In genomic region chr1:234231061-234231892, GRCh38 we compare ENCODE assay signal across 1 cellular context.
A peak's percentile ranks its signal among the peaks of the same experiment; 100 is the strongest.
TF ChIP-seq lines count a peak whose summit lies in the region.

No MANE protein-coding gene starts in this region.

TF ChIP-seq in K562, 482 proteins besides CTCF, POLR2A, EP300 and RAD21 (continued from another document and continues in another):
- no peak for TF ChIP-seq HMBOX1 (IDR thresholded peaks at IDR 0.05)
- no peak for TF ChIP-seq ZNF592 (IDR thresholded peaks at IDR 0.05)
- TF ChIP-seq MXI1 (IDR thresholded peaks at IDR 0.05; ENCODE audit: low read depth, low read length): no peak
- TF ChIP-seq SMARCB1 (IDR thresholded peaks at IDR 0.05; ENCODE audit: insufficient read length, low read depth): no peak
- TF ChIP-seq E2F6 (IDR thresholded peaks at IDR 0.05; ENCODE audit: borderline replicate concordance in 1 of 2, extremely low read depth in 1 of 2, insufficient read depth in 1 of 2, insufficient read length in 1 of 2, low read depth in 1 of 2, low read length in 1 of 2, poor library complexity in 1 of 2, severe bottlenecking in 1 of 2): peak; percentile 40 to 52
- TF ChIP-seq EGR1 (conservative IDR thresholded peaks at IDR 0.05): 0 out of 2 replicates have a peak, but pooled peaks have one; percentile 15
- no peak for TF ChIP-seq EWSR1 (IDR thresholded peaks at IDR 0.05; ENCODE audit: borderline replicate concordance, low read depth, partially characterized antibody)
- TF ChIP-seq NRF1 (conservative IDR thresholded peaks at IDR 0.05 in 1 of 2, IDR thresholded peaks at IDR 0.05 in 1 of 2): peak; percentile 44 to 57; a peak in 3 of 4 replicates
- TF ChIP-seq TFAP4 (CRISPR knock-in tag; IDR thresholded peaks at IDR 0.05; ENCODE audit: borderline replicate concordance): no peak
- TF ChIP-seq CXXC5 (CRISPR knock-in tag; IDR thresholded peaks at IDR 0.05): peak; percentile 57; the same call in 1 of the 2 replicates
- peak in 1 of 2 experiments; percentile 57; a peak in 2 of 4 replicates for TF ChIP-seq MAZ (CRISPR knock-in tag; conservative IDR thresholded peaks at IDR 0.05 in 1 of 2, IDR thresholded peaks at IDR 0.05 in 1 of 2)
- TF ChIP-seq ZNF184 (CRISPR knock-in tag; IDR thresholded peaks at IDR 0.05): no peak
- no peak for TF ChIP-seq TAF7 (tag; IDR thresholded peaks at IDR 0.05)
- peak; percentile 89 for TF ChIP-seq L3MBTL2 (IDR thresholded peaks at IDR 0.05)
- TF ChIP-seq MAX (CRISPR knock-in tag; IDR thresholded peaks at IDR 0.05): 0 out of 2 replicates have a peak, but pooled peaks have one; percentile 27
- TF ChIP-seq ZBTB5 (IDR thresholded peaks at IDR 0.05): no peak
- no peak for TF ChIP-seq ZBTB1 (CRISPR knock-in tag; IDR thresholded peaks at IDR 0.05; ENCODE audit: borderline replicate concordance, low read depth)
- no peak for TF ChIP-seq ZNF324 (CRISPR knock-in tag; IDR thresholded peaks at IDR 0.05)
- TF ChIP-seq RNF2 (IDR thresholded peaks at IDR 0.05): no peak
- TF ChIP-seq ZNF41 (CRISPR knock-in tag; conservative IDR thresholded peaks at IDR 0.05): no peak
- TF ChIP-seq FOXO4 (CRISPR knock-in tag; IDR thresholded peaks at IDR 0.05): no peak
- TF ChIP-seq POLR2G (IDR thresholded peaks at IDR 0.05; ENCODE audit: low read depth, low read length): no peak
- TF ChIP-seq ZNF407 (IDR thresholded peaks at IDR 0.05; ENCODE audit: low read depth): no peak
- TF ChIP-seq BRD4 (IDR thresholded peaks at IDR 0.05): no peak
- peak; percentile 30; the same call in 1 of the 2 replicates for TF ChIP-seq USF2 (CRISPR knock-in tag; IDR thresholded peaks at IDR 0.05)
- no peak for TF ChIP-seq IRF2 (CRISPR knock-in tag; IDR thresholded peaks at IDR 0.05)
- TF ChIP-seq KAT8 (IDR thresholded peaks at IDR 0.05; ENCODE audit: low read depth): no peak
- TF ChIP-seq TCF15 (CRISPR knock-in tag; IDR thresholded peaks at IDR 0.05): no peak
- no peak for TF ChIP-seq ZNF146 (CRISPR knock-in tag; IDR thresholded peaks at IDR 0.05; ENCODE audit: unreplicated experiment)
- no peak for TF ChIP-seq ZFP1 (CRISPR knock-in tag; IDR thresholded peaks at IDR 0.05)
- no peak for TF ChIP-seq MEIS2 (IDR thresholded peaks at IDR 0.05; ENCODE audit: partially characterized antibody)
- TF ChIP-seq ZEB2 (IDR thresholded peaks at IDR 0.05): peak; percentile 19; the same call in 1 of the 2 replicates
- no peak for TF ChIP-seq ZNF280B (CRISPR knock-in tag; IDR thresholded peaks at IDR 0.05)
- no peak for TF ChIP-seq ZNF445 (CRISPR knock-in tag; IDR thresholded peaks at IDR 0.05; ENCODE audit: low read depth)
- TF ChIP-seq SNIP1 (IDR thresholded peaks at IDR 0.05; ENCODE audit: low read depth): no peak
- no peak for TF ChIP-seq NR3C1 (CRISPR knock-in tag; IDR thresholded peaks at IDR 0.05)
- no peak for TF ChIP-seq ZNF584 (CRISPR knock-in tag; IDR thresholded peaks at IDR 0.05; ENCODE audit: low read depth)
